Comparison of ENCODE assay signal across 8 cellular contexts in genomic region chr16:63461248-63461841, GRCh38.
DNase-seq lines count a peak whose midpoint lies in the region; ATAC-seq and TF ChIP-seq lines count a peak whose summit lies in the region.

No MANE protein-coding gene starts in this region.

- H4K20me1 ChIP-seq in GM23338 (replicated peaks; ENCODE audit: insufficient read depth), result no peaks in the 10 kb centered on the region

- H3F3A ChIP-seq in GM23338 (replicated peaks; ENCODE audit: low read depth), result no peaks in the 10 kb centered on the region

- H3K27ac ChIP-seq in GM23338 (ENCODE audit: low read depth), result no peak overlapping the region

- no peak overlapping the region for H3K4me3 ChIP-seq in GM23338

- H3K79me2 ChIP-seq in GM23338 (replicated peaks; ENCODE audit: insufficient read depth), result no peaks in the 10 kb centered on the region

- H3K27me3 ChIP-seq in GM23338 (ENCODE audit: insufficient read depth), result no peaks in the 10 kb centered on the region

- TF ChIP-seq CTCF in GM23338 (conservative IDR thresholded peaks at IDR 0.05; ENCODE audit: low read depth in 2 of 2), result peak; percentile 78 to 84

- no peaks in the 10 kb centered on the region for H3K36me3 ChIP-seq in GM23338 (ENCODE audit: insufficient read depth)

- H3K9me3 Mint-ChIP-seq in GM23338, result no peaks in the 10 kb centered on the region

- H3K4me1 Mint-ChIP-seq in GM23338, result peaks cover 3% of the 10 kb centered on the region; the same call in 2 of the 3 replicates

- H3K4me2 ChIP-seq in GM23338, result no peak overlapping the region

- no peaks in the 10 kb centered on the region for H3K27me3 Mint-ChIP-seq in GM23338 (ENCODE audit: insufficient read depth, low read depth, poor library complexity)

- H3K36me3 Mint-ChIP-seq in GM23338 (ENCODE audit: low read depth), result no peaks in the 10 kb centered on the region

- ATAC-seq in GM23338 (peak; percentile 75), HG03432 (IDR thresholded peaks at IDR 0.05; ENCODE audit: unreplicated experiment) (no peak)

- peak overlapping the region; percentile 2; the same call in 1 of the 2 replicates for H3K27ac Mint-ChIP-seq in GM23338

- H3K4me1 ChIP-seq in GM23338 (ENCODE audit: insufficient read depth), result 0 out of 2 replicates have a peak, but pooled peaks cover 3% of the 10 kb centered on the region

- DNase-seq in GM23338 (ENCODE audit: low spot score) (peak; percentile 75), NCI-H524 treated with DMSO at 0.1 percent for 48 hours (lab: John Stamatoyannopoulos, UW) (peak; percentile 13), dedifferentiated amniotic fluid mesenchymal stem cell (ENCODE audit: extremely low spot score) (peak; percentile 59), myocyte (ENCODE audit: low read depth) (peak; percentile 21), HuH-7.5 (ENCODE audit: low spot score) (no peak)
- no peak for DNase-seq in central memory CD4-positive, alpha-beta T cell
- DNase-seq in activated T-cell treated with anti-CD3 and anti-CD28 coated beads, Interleukin-2, amount 50 U/mL, for 1 hour, result no peak

- no peak overlapping the region for H2AFZ ChIP-seq in GM23338

- no peaks in the 10 kb centered on the region; the same call in 1 of the 2 replicates for H3K9me2 ChIP-seq in GM23338 (ENCODE audit: insufficient read depth)

- H3K4me3 Mint-ChIP-seq in GM23338, result no peak overlapping the region

TF ChIP-seq in GM23338, 12 proteins besides CTCF, POLR2A, EP300 and RAD21:
- TF ChIP-seq POLR2AphosphoS5 (IDR thresholded peaks at IDR 0.05; ENCODE audit: low read depth), result no peak
- TF ChIP-seq EZH2 (IDR thresholded peaks at IDR 0.05; ENCODE audit: low read depth, unreplicated experiment), result no peak
- TF ChIP-seq CREB1 (CRISPR knock-in tag; IDR thresholded peaks at IDR 0.05; ENCODE audit: low read depth), result no peak
- no peak for TF ChIP-seq EZH2phosphoT487 (IDR thresholded peaks at IDR 0.05; ENCODE audit: unreplicated experiment)
- no peak for TF ChIP-seq ZNF114 (CRISPR knock-in tag; IDR thresholded peaks at IDR 0.05)
- TF ChIP-seq JUNB (IDR thresholded peaks at IDR 0.05; ENCODE audit: unreplicated experiment), result no peak
- TF ChIP-seq ETS1 (IDR thresholded peaks at IDR 0.05), result no peak
- TF ChIP-seq REST (IDR thresholded peaks at IDR 0.05; ENCODE audit: unreplicated experiment), result no peak
- TF ChIP-seq NANOG (IDR thresholded peaks at IDR 0.05; ENCODE audit: borderline replicate concordance), result no peak
- no peak for TF ChIP-seq ZNF462 (CRISPR knock-in tag; IDR thresholded peaks at IDR 0.05)
- TF ChIP-seq STAT1 (IDR thresholded peaks at IDR 0.05; ENCODE audit: unreplicated experiment), result no peak
- no peak for TF ChIP-seq ZNF331 (CRISPR knock-in tag; IDR thresholded peaks at IDR 0.05; ENCODE audit: low read depth)
TF ChIP-seq in GM23338: peak in this region for 0.

Comparison
In these comparisons a context has a peak if more than half of its experiments do, and no peak if none do; other contexts are left out.
1. DNase-seq: peak in GM23338 (single experiment), NCI-H524 treated with DMSO at 0.1 percent for 48 hours (single experiment), dedifferentiated amniotic fluid mesenchymal stem cell (single experiment) and myocyte (single experiment); none in HuH-7.5 (single experiment), central memory CD4-positive, alpha-beta T cell (single experiment) and activated T-cell treated with anti-CD3 and anti-CD28 coated beads, Interleukin-2, amount 50 U/mL, for 1 hour (single experiment).